Comparison of ENCODE assay signal across 8 cellular contexts in genomic region chr14:32201196-32201815, GRCh38. TPM values are rescaled to one million over a fixed set of nuclear protein-coding genes. Genes with fewer than 3 reads are reported as not detected.
DNase-seq lines count a peak whose midpoint lies in the region; ATAC-seq and TF ChIP-seq lines count a peak whose summit lies in the region.

No MANE protein-coding gene starts in this region.

- no peak overlapping the region for H3K27ac ChIP-seq in mammary epithelial cell (ENCODE audit: insufficient read depth, low read depth, low read length)

- H3K27me3 ChIP-seq in mammary epithelial cell (ENCODE audit: insufficient read depth, low read length): no peaks in the 10 kb centered on the region

- peaks cover 38% of the 10 kb centered on the region for H3K4me1 ChIP-seq in mammary epithelial cell (ENCODE audit: insufficient read depth, low read length)

- H3K9ac ChIP-seq in mammary epithelial cell (ENCODE audit: insufficient read depth, low read length): peak overlapping the region; percentile 15

- in situ Hi-C loops in mammary epithelial cell (cut with MboI; ENCODE audit: low sequenced_read_pairs in 2 of 2): no loop called here

- peak overlapping the region; percentile 95 for H3K4me2 ChIP-seq in mammary epithelial cell (ENCODE audit: insufficient read depth, low read depth, low read length)

- no peaks in the 10 kb centered on the region for H4K20me1 ChIP-seq in mammary epithelial cell (ENCODE audit: insufficient read depth, low read length)

- 0% methylated on average over 8 of the region's 46 CpGs for WGBS in mammary epithelial cell (ENCODE audit: low coverage, missing lambda C conversion rate)

- H2AFZ ChIP-seq in mammary epithelial cell (ENCODE audit: low read depth, low read length): peak overlapping the region; percentile 97

- BruUV-seq in mammary epithelial cell (replicated peaks; lab: Mats Ljungman, UMichigan): no TSS peak

- no peaks in the 10 kb centered on the region for H3K36me3 ChIP-seq in mammary epithelial cell (ENCODE audit: insufficient read depth, low read length)

- TF ChIP-seq CTCF in WI38 (IDR thresholded peaks at IDR 0.05; ENCODE audit: low read depth, low read length) (no peak), mammary epithelial cell (conservative IDR thresholded peaks at IDR 0.05 in 1 of 2, IDR thresholded peaks at IDR 0.05 in 1 of 2; ENCODE audit: extremely low read depth in 1 of 2, insufficient read depth in 1 of 2, low read depth in 1 of 2, low read length in 2 of 2) (no peak)

- no peaks in the 10 kb centered on the region for H3K79me2 ChIP-seq in mammary epithelial cell (ENCODE audit: insufficient read depth, low read length)

- intact Hi-C loops in mammary epithelial cell (cut with micrococcal nuclease): loop anchor here (1.0 to 5.0 kb wide), 3 partner anchors 51 to 311 kb away; no protein-coding TSS in a partner anchor

- H3K4me3 ChIP-seq in WI38 (ENCODE audit: low read depth, low read length) (peak overlapping the region; percentile 64), mammary epithelial cell (replicated peaks in 1 of 3; ENCODE audit: insufficient read depth in 1 of 3, low read depth in 2 of 3, low read length in 3 of 3) (peak overlapping the region; percentile 60 to 74 (median 68))

- dilution Hi-C loops in mammary epithelial cell (cut with HindIII; ENCODE audit: low sequenced_read_pairs): no loop called here

- DNase-seq in NCI-H1930 (lab: John Stamatoyannopoulos, UW) (peak; percentile 85 to 88), mammary epithelial cell (peak; percentile 73), islet precursor cell (peak; percentile 98), NCI-H1048 (lab: John Stamatoyannopoulos, UW) (no peak)
- peak; percentile 55 to 78 for DNase-seq in stimulated activated CD4-positive, alpha-beta T cell treated with anti-CD3 and anti-CD28 coated beads, Interleukin-12 subunit alpha, Interleukin-12 subunit beta, amount 100 ng/mL, for 24 hours (ENCODE audit: low read depth in 2 of 2)

- peak; percentile 55 for ATAC-seq in GM18498 (IDR thresholded peaks at IDR 0.05; ENCODE audit: unreplicated experiment)
- peak; percentile 41 for ATAC-seq in HG02938 (IDR thresholded peaks at IDR 0.05; ENCODE audit: unreplicated experiment)

- CTCF ChIA-PET in mammary epithelial cell (lab: Charles Lee; ENCODE audit: low non-redundant PET): no interaction called here

- H3K9me3 ChIP-seq in mammary epithelial cell (replicated peaks; ENCODE audit: insufficient read depth, low read length): no peaks in the 10 kb centered on the region

RNA-seq across cellular contexts. Expression of gene RNU6-7, which starts 0.5 kb away (rescaled TPM):
- not detected for total RNA-seq in mammary epithelial cell
- polyA plus RNA-seq in mammary epithelial cell: not detected
- not detected for polyA minus RNA-seq in mammary epithelial cell

RNA-seq across cellular contexts. Expression of gene RNU6-8, which starts 1.8 kb away (rescaled TPM):
- not detected for total RNA-seq in mammary epithelial cell
- polyA plus RNA-seq in mammary epithelial cell: not detected
- not detected for polyA minus RNA-seq in mammary epithelial cell
